1 cellular context compared by ENCODE assay signal in genomic region chr14:104593241-104593701, GRCh38.
TF ChIP-seq lines count a peak whose summit lies in the region.

No MANE protein-coding gene starts in this region.

TF ChIP-seq in GM23338, 12 proteins besides CTCF, POLR2A, EP300 and RAD21 (continued from another document):
- TF ChIP-seq STAT1 (IDR thresholded peaks at IDR 0.05; ENCODE audit: unreplicated experiment) (no peak), NANOG (IDR thresholded peaks at IDR 0.05; ENCODE audit: borderline replicate concordance) (no peak)
